8 cellular contexts compared by ENCODE assay signal in the genomic region with DNA sequence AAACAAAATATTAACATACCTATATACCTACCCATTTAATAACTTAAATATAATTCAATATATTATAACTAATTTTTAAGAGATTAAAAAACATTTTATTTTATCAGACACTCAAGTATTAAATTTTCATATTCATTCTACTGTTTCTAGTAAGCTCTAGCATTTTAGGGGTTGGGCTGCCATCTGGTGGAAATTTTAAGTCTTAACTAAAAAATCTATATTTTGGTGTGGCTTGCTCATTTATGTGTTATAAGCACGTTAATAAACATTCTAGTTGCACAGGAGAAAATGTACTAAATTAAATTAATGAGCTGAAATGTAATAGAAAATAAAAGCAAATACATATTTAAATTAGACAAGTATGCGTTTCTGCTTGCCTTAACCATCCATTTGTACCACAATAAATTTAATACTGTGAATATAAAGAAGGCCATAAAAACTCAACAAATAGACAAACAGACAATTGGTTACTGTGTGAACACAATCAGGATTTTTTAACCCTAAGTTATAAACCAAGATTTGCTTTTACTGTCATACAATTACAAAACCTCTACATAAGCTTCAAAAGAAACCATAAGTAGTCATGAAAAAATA.
DNase-seq lines count a peak whose midpoint lies in the region; ATAC-seq, FAIRE-seq and TF ChIP-seq lines count a peak whose summit lies in the region.

No MANE protein-coding gene starts in this region.

- H3K4me3 ChIP-seq in DND-41 (ENCODE audit: low read depth in 1 of 2, low read length in 2 of 2) (no peak overlapping the region), SK-N-MC (no peak overlapping the region)

- H3K27me3 ChIP-seq in DND-41 (ENCODE audit: insufficient read depth, low read length, poor library complexity) = no peaks in the 10 kb centered on the region

- ATAC-seq in DND-41 (ENCODE audit: insufficient read depth, low read depth) (no peak), HG02588 (IDR thresholded peaks at IDR 0.05; ENCODE audit: unreplicated experiment) (no peak), HG03439 (IDR thresholded peaks at IDR 0.05; ENCODE audit: unreplicated experiment) (no peak), GM19324 (IDR thresholded peaks at IDR 0.05; ENCODE audit: low FRiP score, unreplicated experiment) (no peak)

- H3K9me3 ChIP-seq in DND-41 (ENCODE audit: insufficient read depth, low read length, severe bottlenecking) (no peaks in the 10 kb centered on the region), SK-N-MC (ENCODE audit: low read depth, low read length) (no peaks in the 10 kb centered on the region)

- no peaks in the 10 kb centered on the region for H4K20me1 ChIP-seq in DND-41 (ENCODE audit: insufficient read depth, low read length)

- H3K36me3 ChIP-seq in DND-41 (ENCODE audit: insufficient read depth, low read length) (no peaks in the 10 kb centered on the region), SK-N-MC (ENCODE audit: insufficient read depth, low read length) (no peaks in the 10 kb centered on the region)

- H3K79me2 ChIP-seq in DND-41 (ENCODE audit: insufficient read depth, low read length) = no peaks in the 10 kb centered on the region

- H3K27ac ChIP-seq in DND-41 (ENCODE audit: low read length) (no peak overlapping the region), SK-N-MC (no peak overlapping the region)

- H2AFZ ChIP-seq in DND-41 (ENCODE audit: low read depth, low read length) = no peak overlapping the region

- peak; percentile 51 for TF ChIP-seq CTCF in DND-41 (IDR thresholded peaks at IDR 0.05; ENCODE audit: borderline replicate concordance, extremely low read depth, low read length, poor library complexity, severe bottlenecking)

- no peak overlapping the region for H3K9ac ChIP-seq in DND-41 (ENCODE audit: low read depth, low read length)
- peak overlapping the region; percentile 44 for H3K9ac ChIP-seq in SK-N-MC (ENCODE audit: insufficient read length)

- H3K4me2 ChIP-seq in DND-41 (ENCODE audit: insufficient read depth, low read length) = no peak overlapping the region

- FAIRE-seq in frontal cortex (lab: Jason Lieb, UNC) = peak; percentile 98

- peaks cover 3% of the 10 kb centered on the region; the same call in 1 of the 2 replicates for H3K4me1 ChIP-seq in DND-41 (ENCODE audit: insufficient read depth, low read length)

- DNase-seq in DND-41 (peak; percentile 37), NCI-H1105 treated with DMSO at 0.1 percent for 48 hours (lab: John Stamatoyannopoulos, UW) (peak; percentile 85), SK-N-MC (ENCODE audit: low read depth, low spot score) (peak; percentile 77), frontal cortex (ENCODE audit: low spot score in 2 of 2) (no peak)
- DNase-seq in activated CD4-positive, alpha-beta T cell treated with anti-CD3 and anti-CD28 coated beads, Interleukin-2, amount 50 U/mL, for 4 hours = no peak

Comparison
In these comparisons a context has a peak if more than half of its experiments do, and no peak if none do; other contexts are left out.
1. DNase-seq: peak in DND-41 (single experiment), NCI-H1105 treated with DMSO at 0.1 percent for 48 hours (single experiment) and SK-N-MC (single experiment); none in frontal cortex (0 of 2) and activated CD4-positive, alpha-beta T cell treated with anti-CD3 and anti-CD28 coated beads, Interleukin-2, amount 50 U/mL, for 4 hours (0 of 2).